Comparison of ENCODE assay signal across 18 cellular contexts in genomic region chr6:167564416-167565250, GRCh38.
DNase-seq lines count a peak whose midpoint lies in the region; ATAC-seq and TF ChIP-seq lines count a peak whose summit lies in the region.
"Had no signal": no experiment of that assay in that cellular context is flagged by ENCODE, and none has a peak within 500 bp of the region (broad histone marks: within the 10 kb centered on the region; RNA-seq: fewer than 3 reads in every experiment).

No MANE protein-coding gene starts in this region.

- intact Hi-C loops in colonic mucosa (cut with DNase I) (no loop called here), lower leg skin (cut with DNase I; ENCODE audit: low total_unique reads) (no loop called here), sciatic nerve (cut with DNase I) (no loop called here)

- H3K27ac ChIP-seq in colonic mucosa = no peak overlapping the region
- H3K27ac ChIP-seq: C4-2B, KMS-11 had no signal

- no peaks in the 10 kb centered on the region for H3K4me1 ChIP-seq in colonic mucosa
- H3K4me1 ChIP-seq: HAP-1 had no signal

- no peak overlapping the region for H3K4me3 ChIP-seq in colonic mucosa
- no peak overlapping the region for H3K4me3 ChIP-seq in lower leg skin (ENCODE audit: low read depth, poor library complexity, severe bottlenecking)
- H3K4me3 ChIP-seq: HAP-1 had no signal

- peak; percentile 12 for DNase-seq in colonic mucosa
- DNase-seq in lower leg skin (ENCODE audit: low spot score in 2 of 2) = peak; percentile 10 to 68
- peak; percentile 48 for DNase-seq in sciatic nerve (ENCODE audit: low spot score)
- no peak for DNase-seq in SW 1271 (lab: John Stamatoyannopoulos, UW)
- DNase-seq: ACHN, DMS79, NCI-H1417 treated with DMSO at 0.1 percent for 48 hours, NCI-H187 treated with DMSO at 0.1 percent for 48 hours, NCI-H226, NCI-H524, SK-N-SH had no signal

- H3K9ac ChIP-seq in colonic mucosa (ENCODE audit: low read depth in 2 of 2, low read length in 2 of 2) = no peak overlapping the region
- H3K9ac ChIP-seq: KMS-11, SK-N-SH had no signal

- WGBS in lower leg skin, 2 donors = 89 to 94% methylated on average over 16 of the region's 16 CpGs

- TF ChIP-seq CTCF in colonic mucosa (IDR thresholded peaks at IDR 0.05) = no peak
- no peak for TF ChIP-seq CTCF in lower leg skin (IDR thresholded peaks at IDR 0.05)

- no peaks in the 10 kb centered on the region for H3K36me3 ChIP-seq in colonic mucosa
- H3K36me3 ChIP-seq: HAP-1 had no signal

- no peaks in the 10 kb centered on the region for H3K9me3 ChIP-seq in colonic mucosa
- H3K9me3 ChIP-seq: HAP-1, SK-N-SH had no signal

- TF ChIP-seq POLR2A in lower leg skin (IDR thresholded peaks at IDR 0.05) = no peak

- H3K27me3 ChIP-seq in colonic mucosa = no peaks in the 10 kb centered on the region

- ATAC-seq in sciatic nerve (no peak), SK-N-SH treated with all-trans-retinoic acid at 6 μM for 48 hours (no peak), HG02623 (IDR thresholded peaks at IDR 0.05; ENCODE audit: unreplicated experiment) (no peak), GM21717 (IDR thresholded peaks at IDR 0.05; ENCODE audit: unreplicated experiment) (no peak)
- ATAC-seq: Right ventricle myocardium inferior had no signal

TF ChIP-seq in SK-N-SH treated with all-trans-retinoic acid at 6 μM for 48 hours, 23 proteins besides CTCF, POLR2A, EP300 and RAD21:
- TF ChIP-seq OSR1 (CRISPR knock-in tag; IDR thresholded peaks at IDR 0.05) = no peak
- TF ChIP-seq SNAI2 (CRISPR knock-in tag; IDR thresholded peaks at IDR 0.05) = no peak
- TF ChIP-seq RARB (CRISPR knock-in tag; IDR thresholded peaks at IDR 0.05) = no peak
- no peak for TF ChIP-seq ZFP3 (CRISPR knock-in tag; IDR thresholded peaks at IDR 0.05)
- TF ChIP-seq ARNTL (CRISPR knock-in tag; IDR thresholded peaks at IDR 0.05; ENCODE audit: borderline replicate concordance, low read depth) = no peak
- no peak for TF ChIP-seq POU6F1 (CRISPR knock-in tag; IDR thresholded peaks at IDR 0.05; ENCODE audit: borderline replicate concordance, low read depth)
- no peak for TF ChIP-seq ZNF8 (CRISPR knock-in tag; IDR thresholded peaks at IDR 0.05)
- no peak for TF ChIP-seq CSDC2 (CRISPR knock-in tag; IDR thresholded peaks at IDR 0.05)
- TF ChIP-seq ZC3H10 (CRISPR knock-in tag; IDR thresholded peaks at IDR 0.05) = no peak
- no peak for TF ChIP-seq CREB5 (CRISPR knock-in tag; IDR thresholded peaks at IDR 0.05; ENCODE audit: low read depth)
- TF ChIP-seq ZNF565 (CRISPR knock-in tag; conservative IDR thresholded peaks at IDR 0.05; ENCODE audit: low read depth) = no peak
- no peak for TF ChIP-seq PATZ1 (CRISPR knock-in tag; IDR thresholded peaks at IDR 0.05; ENCODE audit: borderline replicate concordance)
- TF ChIP-seq PPARA (CRISPR knock-in tag; IDR thresholded peaks at IDR 0.05; ENCODE audit: borderline replicate concordance) = no peak
- no peak for TF ChIP-seq GLIS3 (CRISPR knock-in tag; IDR thresholded peaks at IDR 0.05)
- no peak for TF ChIP-seq ZFP30 (CRISPR knock-in tag; IDR thresholded peaks at IDR 0.05)

Comparison
In these comparisons a context has a peak if more than half of its experiments do, and no peak if none do; other contexts are left out.
1. DNase-seq: peak in colonic mucosa (single experiment), lower leg skin (2 of 2) and sciatic nerve (single experiment); none in SW 1271 (0 of 2).